In the genomic region with DNA sequence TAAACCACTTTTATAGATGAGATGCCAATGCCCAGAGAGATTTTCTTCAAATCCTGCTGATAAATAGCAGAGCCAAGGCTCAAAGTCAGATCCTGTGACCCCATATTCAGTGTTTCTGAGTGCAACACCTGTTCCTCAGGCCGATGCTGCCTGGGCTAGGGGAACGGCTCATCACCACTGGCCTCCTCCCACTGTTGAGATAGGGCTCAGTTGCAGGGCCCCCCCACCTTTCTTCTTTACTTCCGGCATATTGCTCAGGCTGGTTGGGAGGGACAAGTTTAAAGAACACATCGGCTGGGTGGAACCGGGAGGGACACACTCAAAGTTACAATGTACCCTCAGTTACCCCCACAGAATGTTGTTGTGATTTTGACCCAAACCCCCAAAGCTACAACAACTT, we compare ENCODE assay signal across 13 cellular contexts.
"Had no signal": no experiment of that assay in that cellular context is flagged by ENCODE, and none has a peak within 500 bp of the region (broad histone marks: within the 10 kb centered on the region; RNA-seq: fewer than 3 reads in every experiment).

No MANE protein-coding gene starts in this region.

- DNase-seq: activated CD4-positive, alpha-beta T cell treated with anti-CD3 and anti-CD28 coated beads, Interleukin-2, amount 50 U/mL, for 1 hour; activated T-cell treated with anti-CD3 and anti-CD28 coated beads, Interleukin-2, amount 50 U/mL, for 1 hour; central memory CD4-positive, alpha-beta T cell; colonic mucosa; foreskin keratinocyte; immature natural killer cell; mesendoderm; nucleus accumbens; posterior cingulate gyrus; stimulated activated CD4-positive, alpha-beta T cell treated with anti-CD3 and anti-CD28 coated beads, Interleukin-15, amount 100 ng/mL, for 24 hours; stimulated activated CD4-positive, alpha-beta T cell treated with anti-CD3 and anti-CD28 coated beads, Interleukin-4, amount 100 ng/mL, for 1 hour; stimulated activated naive CD8-positive, alpha-beta T cell treated with anti-CD3 and anti-CD28 coated beads, Interleukin-15, Interleukin-2, amounts not matched to agents 100 U/mL and 50 U/mL, for 24 hours; T-helper 2 cell had no signal

- H3K9me3 ChIP-seq: colonic mucosa had no signal

- H3K4me3 ChIP-seq: colonic mucosa had no signal

- H3K27me3 ChIP-seq: colonic mucosa, foreskin keratinocyte had no signal

- ATAC-seq: foreskin keratinocyte; stimulated activated naive CD8-positive, alpha-beta T cell treated with anti-CD3 and anti-CD28 coated beads, Interleukin-15, Interleukin-2, amounts not matched to agents 100 U/mL and 50 U/mL, for 24 hours had no signal

- H3K27ac ChIP-seq: colonic mucosa, foreskin keratinocyte had no signal

- H3K36me3 ChIP-seq: colonic mucosa had no signal
